Comparison of ENCODE assay signal across 16 cellular contexts in genomic region chr19:40342644-40343311, GRCh38. TPM values are rescaled to one million over a fixed set of nuclear protein-coding genes. Genes with fewer than 3 reads are reported as not detected.
A peak's percentile ranks its signal among the peaks of the same experiment; 100 is the strongest.
DNase-seq lines count a peak whose midpoint lies in the region; ATAC-seq, FAIRE-seq and TF ChIP-seq lines count a peak whose summit lies in the region.
"Had no signal": no experiment of that assay in that cellular context is flagged by ENCODE, and none has a peak within 500 bp of the region (broad histone marks: within the 10 kb centered on the region; RNA-seq: fewer than 3 reads in every experiment).

No MANE protein-coding gene starts in this region.

- no peak for DNase-seq in right lobe of liver
- DNase-seq in HepG2 (ENCODE audit: low spot score), result no peak
- no peak for DNase-seq in esophagus squamous epithelium (lab: John Stamatoyannopoulos, UW)
- DNase-seq in trophoblast cell, result peak in 1 of 2 donors; percentile 21
- DNase-seq in aorta, result no peak
- DNase-seq in stimulated activated CD8-positive, alpha-beta memory T cell treated with anti-CD3 and anti-CD28 coated beads, Interleukin-4, amount 100 ng/mL, for 48 hours, result no peak
- no peak for DNase-seq in activated CD4-positive, alpha-beta T cell treated with anti-CD3 and anti-CD28 coated beads for 36 hours
- DNase-seq: activated CD4-positive, CD25-positive, alpha-beta regulatory T cell; NCI-H1436; pancreas; SHP77 had no signal

- H2AFZ ChIP-seq in HepG2 (ENCODE audit: low read length) (no peak overlapping the region), trophoblast cell (ENCODE audit: insufficient read depth, low read length, poor library complexity) (no peak overlapping the region)

- H3K4me3 ChIP-seq in right lobe of liver (no peak overlapping the region), HepG2 (replicated peaks in 1 of 3; ENCODE audit: insufficient read depth in 1 of 3, low read depth in 2 of 3, low read length in 3 of 3) (no peak overlapping the region), esophagus squamous epithelium (no peak overlapping the region), trophoblast cell (ENCODE audit: low read depth, low read length) (no peak overlapping the region), aorta (ENCODE audit: low read length in 2 of 2) (no peak overlapping the region)
- H3K4me3 ChIP-seq: pancreas had no signal

- no TSS peak for BruUV-seq in HepG2 (replicated peaks; lab: Mats Ljungman, UMichigan)

- H3K9ac ChIP-seq in HepG2 (ENCODE audit: insufficient read depth, low read depth, low read length), result no peak overlapping the region
- H3K9ac ChIP-seq in trophoblast cell (ENCODE audit: low read length), result no peak overlapping the region

- TF ChIP-seq EP300 in HepG2 (IDR thresholded peaks at IDR 0.05; ENCODE audit: low read depth in 2 of 2, low read length in 2 of 2) (no peak), HepG2 (CRISPR knock-in tag; IDR thresholded peaks at IDR 0.05; ENCODE audit: borderline replicate concordance) (no peak)

- ATAC-seq in right lobe of liver (peak; percentile 28 to 66 (median 40)), HepG2 (no peak), aorta (ENCODE audit: low FRiP score) (no peak), GM18907 (IDR thresholded peaks at IDR 0.05; ENCODE audit: unreplicated experiment) (no peak)
- ATAC-seq in activated CD4-positive, alpha-beta T cell treated with anti-CD3 and anti-CD28 coated beads for 36 hours, result no peak
- ATAC-seq: pancreas had no signal

- H3K4me1 Mint-ChIP-seq in activated CD4-positive, alpha-beta T cell treated with anti-CD3 and anti-CD28 coated beads for 36 hours, result peaks cover 12% of the 10 kb centered on the region

- H3K27me3 ChIP-seq in right lobe of liver, result no peaks in the 10 kb centered on the region
- H3K27me3 ChIP-seq in HepG2 (ENCODE audit: control insufficient read depth in 1 of 2, insufficient read depth in 2 of 2, low read length in 2 of 2), result no peaks in the 10 kb centered on the region; a peak in 1 of 5 replicates
- H3K27me3 ChIP-seq in esophagus squamous epithelium, result no peaks in the 10 kb centered on the region
- H3K27me3 ChIP-seq in trophoblast cell (ENCODE audit: insufficient read depth, low read length), result no peaks in the 10 kb centered on the region
- H3K27me3 ChIP-seq in aorta (ENCODE audit: control insufficient read depth in 1 of 2, insufficient read depth in 2 of 2, low read length in 1 of 2), result no peaks in the 10 kb centered on the region
- H3K27me3 ChIP-seq: pancreas had no signal

- H3K27ac ChIP-seq in right lobe of liver (no peak overlapping the region), HepG2 (ENCODE audit: extremely low read length, insufficient read depth, low read length) (no peak overlapping the region), esophagus squamous epithelium (peak overlapping the region in 3 of 4 donors; percentile 58 to 72 (median 62)), trophoblast cell (ENCODE audit: low read depth, low read length) (peak overlapping the region; percentile 54), aorta (ENCODE audit: low read depth in 1 of 2, low read length in 2 of 2) (peak overlapping the region; percentile 38 to 71)
- H3K27ac ChIP-seq: pancreas had no signal

- no peaks in the 10 kb centered on the region for H3K27me3 Mint-ChIP-seq in activated CD4-positive, alpha-beta T cell treated with anti-CD3 and anti-CD28 coated beads for 36 hours

- no peaks in the 10 kb centered on the region for H3K9me3 ChIP-seq in right lobe of liver
- no peaks in the 10 kb centered on the region for H3K9me3 ChIP-seq in HepG2 (ENCODE audit: low read length)
- no peaks in the 10 kb centered on the region for H3K9me3 ChIP-seq in esophagus squamous epithelium
- H3K9me3 ChIP-seq in trophoblast cell (ENCODE audit: insufficient read depth, low read depth, low read length), result no peaks in the 10 kb centered on the region
- H3K9me3 ChIP-seq in aorta (ENCODE audit: control insufficient read depth, low read length), result no peaks in the 10 kb centered on the region
- H3K9me3 ChIP-seq: pancreas had no signal

- no peak for TF ChIP-seq POLR2A in right lobe of liver (IDR thresholded peaks at IDR 0.05)
- TF ChIP-seq POLR2A in HepG2 (IDR thresholded peaks at IDR 0.05; ENCODE audit: insufficient read depth in 1 of 2, low read depth in 2 of 2, low read length in 2 of 2), result no peak
- TF ChIP-seq POLR2A in esophagus squamous epithelium (IDR thresholded peaks at IDR 0.05), result no peak

- H3K27ac Mint-ChIP-seq in activated CD4-positive, alpha-beta T cell treated with anti-CD3 and anti-CD28 coated beads for 36 hours, result no peak overlapping the region

- peak overlapping the region; percentile 14 for H3K18ac ChIP-seq in trophoblast cell (ENCODE audit: low read length)

- H3K79me1 ChIP-seq in trophoblast cell (ENCODE audit: low read length), result peaks cover 8% of the 10 kb centered on the region

- 91% methylated on average over 10 of the region's 11 CpGs for WGBS in right lobe of liver (ENCODE audit: insufficient coverage, low coverage, low lambda C conversion rate, missing lambda C conversion rate)
- 95% methylated on average over 11 of the region's 11 CpGs for WGBS in HepG2 (ENCODE audit: low lambda C conversion rate)
- 84 to 86% methylated on average over 10 to 11 of the region's 11 CpGs for WGBS in esophagus squamous epithelium, 2 donors
- WGBS in trophoblast cell (ENCODE audit: extremely low coverage, insufficient coverage, insufficient read length), result no CpG with 5 or more reads among the region's 11 CpGs
- WGBS in aorta, 2 donors, result 90 to 93% methylated on average over 11 of the region's 11 CpGs

- no peak overlapping the region for H2BK120ac ChIP-seq in trophoblast cell (ENCODE audit: insufficient read depth, low read length, poor library complexity)

- H3K79me2 ChIP-seq in HepG2 (ENCODE audit: insufficient read depth, low read length) (peaks cover 12% of the 10 kb centered on the region), trophoblast cell (ENCODE audit: control insufficient read depth, insufficient read depth, low read length, poor library complexity) (peaks cover 4% of the 10 kb centered on the region)

- CTCF ChIA-PET in HepG2 (lab: Yijun Ruan, JAX; ENCODE audit: low intra/inter-chr PET ratio, low total read pairs), result no interaction called here
- CTCF ChIA-PET in activated CD4-positive, alpha-beta T cell treated with anti-CD3 and anti-CD28 coated beads for 36 hours (lab: Charles Lee), result no interaction called here

- peak overlapping the region; percentile 67 for H3K4ac ChIP-seq in trophoblast cell (ENCODE audit: low read depth, low read length)

- H3K4me1 ChIP-seq in right lobe of liver (peaks cover 0 to 8% (median 4%) of the 10 kb centered on the region in 4 donors), HepG2 (ENCODE audit: insufficient read depth, low read length) (peaks cover 9% of the 10 kb centered on the region; the same call in 1 of the 2 replicates), esophagus squamous epithelium (peaks cover 8 to 41% (median 14%) of the 10 kb centered on the region in 3 donors), trophoblast cell (ENCODE audit: control insufficient read depth in 1 of 2, insufficient read depth in 2 of 2, low read length in 2 of 2) (peaks cover 16 to 24% of the 10 kb centered on the region in 2 experiments), aorta (ENCODE audit: control insufficient read depth in 1 of 2, insufficient read depth in 2 of 2, low read length in 2 of 2) (peaks cover 0 to 2% of the 10 kb centered on the region in 2 donors)

- TF ChIP-seq CTCF in right lobe of liver (IDR thresholded peaks at IDR 0.05) (no peak), HepG2 (CRISPR knock-in tag; IDR thresholded peaks at IDR 0.05) (no peak), esophagus squamous epithelium (IDR thresholded peaks at IDR 0.05) (no peak)

- H3K36me3 Mint-ChIP-seq in activated CD4-positive, alpha-beta T cell treated with anti-CD3 and anti-CD28 coated beads for 36 hours (ENCODE audit: low read depth), result peaks cover 8% of the 10 kb centered on the region

- peak overlapping the region; percentile 9 for H3K14ac ChIP-seq in trophoblast cell (ENCODE audit: low read length)

- TF ChIP-seq RAD21 in HepG2 (CRISPR knock-in tag; IDR thresholded peaks at IDR 0.05), result no peak

- H2BK5ac ChIP-seq in trophoblast cell (ENCODE audit: low read depth, low read length, poor library complexity), result no peak overlapping the region

- H3K4me3 Mint-ChIP-seq in activated CD4-positive, alpha-beta T cell treated with anti-CD3 and anti-CD28 coated beads for 36 hours, result no peak overlapping the region

- no peak overlapping the region for H3K23ac ChIP-seq in trophoblast cell (ENCODE audit: low read length)

- H3K9me3 Mint-ChIP-seq in activated CD4-positive, alpha-beta T cell treated with anti-CD3 and anti-CD28 coated beads for 36 hours (ENCODE audit: low read depth), result no peaks in the 10 kb centered on the region

- H2BK12ac ChIP-seq in trophoblast cell (ENCODE audit: low read length), result no peak overlapping the region

- no peaks in the 10 kb centered on the region; the same call in 1 of the 2 replicates for H4K20me1 ChIP-seq in HepG2 (ENCODE audit: insufficient read depth, low read length)

- POLR2A ChIA-PET in HepG2 (lab: Yijun Ruan, JAX), result no interaction called here
- POLR2A ChIA-PET in activated CD4-positive, alpha-beta T cell treated with anti-CD3 and anti-CD28 coated beads for 36 hours (lab: Charles Lee), result no interaction called here

- peak overlapping the region; percentile 5 for H2AK5ac ChIP-seq in trophoblast cell (ENCODE audit: low read length)

- H4K12ac ChIP-seq in trophoblast cell (ENCODE audit: low read depth, low read length), result no peak overlapping the region

- peaks cover 0 to 4% (median 0%) of the 10 kb centered on the region in 4 donors for H3K36me3 ChIP-seq in right lobe of liver
- H3K36me3 ChIP-seq in HepG2 (replicated peaks in 1 of 2; ENCODE audit: control insufficient read depth in 1 of 2, insufficient read depth in 2 of 2, low read length in 2 of 2), result peaks cover 0 to 8% of the 10 kb centered on the region in 2 experiments; a peak in 1 of 5 replicates
- H3K36me3 ChIP-seq in esophagus squamous epithelium, result peaks cover 0 to 36% (median 0%) of the 10 kb centered on the region in 3 donors
- H3K36me3 ChIP-seq in trophoblast cell (ENCODE audit: control insufficient read depth in 1 of 2, insufficient read depth in 2 of 2, low read length in 2 of 2), result peaks cover 6 to 9% of the 10 kb centered on the region in 2 experiments
- H3K36me3 ChIP-seq in aorta (ENCODE audit: control insufficient read depth in 1 of 2, insufficient read depth in 2 of 2, low read length in 1 of 2), result no peaks in the 10 kb centered on the region

- no peak overlapping the region for H4K8ac ChIP-seq in trophoblast cell (ENCODE audit: low read depth, low read length)

- intact Hi-C loops in right lobe of liver (cut with DNase I), result no loop called here
- intact Hi-C loops in HepG2 (cut with micrococcal nuclease; ENCODE audit: unreplicated experiment), result loop anchor here (10.0 kb wide), 1 partner anchor 82 kb away; the partner anchor contains the start of gene SERTAD1
- intact Hi-C loops in esophagus squamous epithelium (cut with DNase I), result no loop called here
- intact Hi-C loops in aorta (cut with DNase I), result no loop called here
- intact Hi-C loops in activated CD4-positive, alpha-beta T cell treated with anti-CD3 and anti-CD28 coated beads for 36 hours (cut with DNase I, micrococcal nuclease), result no loop called here

- in situ Hi-C loops in HepG2 (cut with HindIII; ENCODE audit: extremely low pct_ligation_motif_present, low pct_unique_long_range_greater_than_20kb), result no loop called here

- H3K4me2 ChIP-seq in HepG2 (ENCODE audit: low read depth, low read length) (no peak overlapping the region), trophoblast cell (ENCODE audit: low read length) (no peak overlapping the region)

- FAIRE-seq in HepG2 (lab: Jason Lieb, UNC), result no peak
- FAIRE-seq: pancreas had no signal

- H4K91ac ChIP-seq in trophoblast cell (ENCODE audit: low read depth, low read length), result no peak overlapping the region

RNA-seq across cellular contexts. Expression of gene C19orf47, which starts 5.4 kb away (rescaled TPM):
- total RNA-seq in right lobe of liver, result 1 to 10 TPM; 4.8 to 8.1 (median 5.5) TPM
- total RNA-seq in HepG2 (2016; rRNA removed; fragmentation: Illumina TruSeq; extraction: Trizol), result 6.8 and 8.1 TPM in 2 replicates
- 12.5 and 13.5 TPM in 2 replicates for total RNA-seq in HepG2 (2016; cell fraction: cytosol; rRNA removed; fragmentation: Illumina TruSeq; extraction: Trizol; ENCODE audit: low read depth)
- 5.6 and 9.0 TPM in 2 replicates for total RNA-seq in HepG2 (2016; cell fraction: insoluble cytoplasmic fraction; rRNA removed; fragmentation: Illumina TruSeq; extraction: Trizol)
- 18.7 and 22.9 TPM in 2 replicates for total RNA-seq in HepG2 (2016; cell fraction: membrane; rRNA removed; fragmentation: Illumina TruSeq; extraction: Trizol)
- 3.6 and 5.4 TPM in 2 replicates for total RNA-seq in HepG2 (2016; cell fraction: nucleus; rRNA removed; fragmentation: Illumina TruSeq; extraction: Trizol)
- 10.6 and 11.1 TPM in 2 replicates for polyA plus RNA-seq in HepG2 (2011; rRNA removed)
- 6.7 and 7.2 TPM in 2 replicates for polyA plus RNA-seq in HepG2 (2011; cell fraction: cytosol; rRNA removed)
- 10.7 and 10.8 TPM in 2 replicates for polyA plus RNA-seq in HepG2 (2011; cell fraction: nucleus; rRNA removed)
- polyA plus RNA-seq in HepG2 (2012), result 3.6 and 4.2 TPM in 2 replicates
- polyA plus RNA-seq in HepG2 (2016; cell fraction: cytosol; fragmentation: Illumina TruSeq; extraction: Trizol; ENCODE audit: low read depth), result 12.8 and 17.0 TPM in 2 replicates
- 9.6 and 11.1 TPM in 2 replicates for polyA plus RNA-seq in HepG2 (2016; cell fraction: insoluble cytoplasmic fraction; fragmentation: Illumina TruSeq; extraction: Trizol; ENCODE audit: low read depth)
- 23.8 and 24.6 TPM in 2 replicates for polyA plus RNA-seq in HepG2 (2016; cell fraction: membrane; fragmentation: Illumina TruSeq; extraction: Trizol; ENCODE audit: low read depth)
- polyA plus RNA-seq in HepG2 (2016; cell fraction: nucleus; fragmentation: Illumina TruSeq; extraction: Trizol; ENCODE audit: insufficient read depth, low read depth), result 12.8 and 13.4 TPM in 2 replicates
- polyA minus RNA-seq in HepG2 (2011; rRNA and poly(A)+ RNA removed; ENCODE audit: low replicate concordance), result 18.0 and 74.8 TPM in 2 replicates
- 7.0 and 8.4 TPM in 2 replicates for polyA minus RNA-seq in HepG2 (2011; cell fraction: cytosol; rRNA and poly(A)+ RNA removed)
- 6.8 and 7.3 TPM in 2 replicates for polyA minus RNA-seq in HepG2 (2011; cell fraction: nucleus; rRNA and poly(A)+ RNA removed)
- 10 to 100 TPM in 2 of 4 donors, 1 to 10 TPM in 2; 10.0 to 14.1 (median 11.7) TPM for total RNA-seq in esophagus squamous epithelium
- polyA plus RNA-seq in trophoblast cell (2013), result 28.2 and 29.6 TPM in 2 replicates
- 10 to 100 TPM; 16.9 to 22.3 TPM for total RNA-seq in aorta
- 10 to 100 TPM; 11.3 to 20.5 TPM for polyA plus RNA-seq in aorta
- 10 to 100 TPM; 15.8 to 17.7 TPM for total RNA-seq in activated CD4-positive, alpha-beta T cell treated with anti-CD3 and anti-CD28 coated beads for 36 hours

RNA-seq across cellular contexts. Expression of gene PLD3, which starts 5.7 kb away (rescaled TPM):
- total RNA-seq in right lobe of liver, result 100 to 1,000 TPM in 4 of 6 experiments, 10 to 100 TPM in 2; 84.7 to 197 (median 113) TPM
- total RNA-seq in HepG2 (2016; rRNA removed; fragmentation: Illumina TruSeq; extraction: Trizol), result 26.8 and 45.7 TPM in 2 replicates
- total RNA-seq in HepG2 (2016; cell fraction: cytosol; rRNA removed; fragmentation: Illumina TruSeq; extraction: Trizol; ENCODE audit: low read depth), result 18.2 and 19.0 TPM in 2 replicates
- total RNA-seq in HepG2 (2016; cell fraction: insoluble cytoplasmic fraction; rRNA removed; fragmentation: Illumina TruSeq; extraction: Trizol), result 29.0 and 47.3 TPM in 2 replicates
- 26.1 and 41.8 TPM in 2 replicates for total RNA-seq in HepG2 (2016; cell fraction: membrane; rRNA removed; fragmentation: Illumina TruSeq; extraction: Trizol)
- 37.3 and 42.7 TPM in 2 replicates for total RNA-seq in HepG2 (2016; cell fraction: nucleus; rRNA removed; fragmentation: Illumina TruSeq; extraction: Trizol)
- polyA plus RNA-seq in HepG2 (2011; rRNA removed), result 164 and 203 TPM in 2 replicates
- 105 and 149 TPM in 2 replicates for polyA plus RNA-seq in HepG2 (2011; cell fraction: cytosol; rRNA removed)
- 114 and 115 TPM in 2 replicates for polyA plus RNA-seq in HepG2 (2011; cell fraction: nucleus; rRNA removed)
- polyA plus RNA-seq in HepG2 (2012), result 107 and 135 TPM in 2 replicates
- polyA plus RNA-seq in HepG2 (2016; cell fraction: cytosol; fragmentation: Illumina TruSeq; extraction: Trizol; ENCODE audit: low read depth), result 16.6 and 27.8 TPM in 2 replicates
- polyA plus RNA-seq in HepG2 (2016; cell fraction: insoluble cytoplasmic fraction; fragmentation: Illumina TruSeq; extraction: Trizol; ENCODE audit: low read depth), result 36.6 and 37.2 TPM in 2 replicates
- polyA plus RNA-seq in HepG2 (2016; cell fraction: membrane; fragmentation: Illumina TruSeq; extraction: Trizol; ENCODE audit: low read depth), result 34.7 and 44.6 TPM in 2 replicates
- polyA plus RNA-seq in HepG2 (2016; cell fraction: nucleus; fragmentation: Illumina TruSeq; extraction: Trizol; ENCODE audit: insufficient read depth, low read depth), result 75.1 and 78.1 TPM in 2 replicates
- 86.0 and 162 TPM in 2 replicates for polyA minus RNA-seq in HepG2 (2011; rRNA and poly(A)+ RNA removed; ENCODE audit: low replicate concordance)
- polyA minus RNA-seq in HepG2 (2011; cell fraction: cytosol; rRNA and poly(A)+ RNA removed), result 72.3 and 102 TPM in 2 replicates
- 23.6 and 31.3 TPM in 2 replicates for polyA minus RNA-seq in HepG2 (2011; cell fraction: nucleus; rRNA and poly(A)+ RNA removed)
- total RNA-seq in esophagus squamous epithelium, result 100 to 1,000 TPM in 3 of 4 donors, 10 to 100 TPM in 1; 56.8 to 163 (median 128) TPM
- 773 and 872 TPM in 2 replicates for polyA plus RNA-seq in trophoblast cell (2013)
- 100 to 1,000 TPM; 184 to 291 TPM for total RNA-seq in aorta
- 100 to 1,000 TPM; 143 to 234 TPM for polyA plus RNA-seq in aorta
- 10 to 100 TPM; 57.8 to 69.1 TPM for total RNA-seq in activated CD4-positive, alpha-beta T cell treated with anti-CD3 and anti-CD28 coated beads for 36 hours

RNA-seq across cellular contexts. Expression of gene HIPK4, which starts 47.2 kb away (rescaled TPM):
- total RNA-seq in right lobe of liver, result under 1 TPM in 1 of 6 experiments, not detected in 5; 0.15 TPM
- total RNA-seq in HepG2 (2016; rRNA removed; fragmentation: Illumina TruSeq; extraction: Trizol), result not detected in 2 replicates
- not detected in 2 replicates for total RNA-seq in HepG2 (2016; cell fraction: cytosol; rRNA removed; fragmentation: Illumina TruSeq; extraction: Trizol; ENCODE audit: low read depth)
- not detected in 2 replicates for total RNA-seq in HepG2 (2016; cell fraction: insoluble cytoplasmic fraction; rRNA removed; fragmentation: Illumina TruSeq; extraction: Trizol)
- total RNA-seq in HepG2 (2016; cell fraction: membrane; rRNA removed; fragmentation: Illumina TruSeq; extraction: Trizol), result not detected in 2 replicates
- not detected in 2 replicates for total RNA-seq in HepG2 (2016; cell fraction: nucleus; rRNA removed; fragmentation: Illumina TruSeq; extraction: Trizol)
- polyA plus RNA-seq in HepG2 (2011; rRNA removed), result 0.03 TPM in 1 of 2 replicates, not detected in the other
- 0.03 TPM in 1 of 2 replicates, not detected in the other for polyA plus RNA-seq in HepG2 (2011; cell fraction: cytosol; rRNA removed)
- polyA plus RNA-seq in HepG2 (2011; cell fraction: nucleus; rRNA removed), result not detected in 2 replicates
- polyA plus RNA-seq in HepG2 (2012), result not detected in 2 replicates
- not detected in 2 replicates for polyA plus RNA-seq in HepG2 (2016; cell fraction: cytosol; fragmentation: Illumina TruSeq; extraction: Trizol; ENCODE audit: low read depth)
- polyA plus RNA-seq in HepG2 (2016; cell fraction: insoluble cytoplasmic fraction; fragmentation: Illumina TruSeq; extraction: Trizol; ENCODE audit: low read depth), result not detected in 2 replicates
- not detected in 2 replicates for polyA plus RNA-seq in HepG2 (2016; cell fraction: membrane; fragmentation: Illumina TruSeq; extraction: Trizol; ENCODE audit: low read depth)
- polyA plus RNA-seq in HepG2 (2016; cell fraction: nucleus; fragmentation: Illumina TruSeq; extraction: Trizol; ENCODE audit: insufficient read depth, low read depth), result not detected in 2 replicates
- polyA minus RNA-seq in HepG2 (2011; rRNA and poly(A)+ RNA removed; ENCODE audit: low replicate concordance), result 0.07 TPM in 1 of 2 replicates, not detected in the other
- not detected in 2 replicates for polyA minus RNA-seq in HepG2 (2011; cell fraction: cytosol; rRNA and poly(A)+ RNA removed)
- polyA minus RNA-seq in HepG2 (2011; cell fraction: nucleus; rRNA and poly(A)+ RNA removed), result not detected in 2 replicates
- total RNA-seq in esophagus squamous epithelium, result under 1 TPM in 1 of 4 donors, not detected in 3; 0.19 TPM
- 0.08 and 0.12 TPM in 2 replicates for polyA plus RNA-seq in trophoblast cell (2013)
- total RNA-seq in aorta, result under 1 TPM; 0.21 to 0.23 TPM
- under 1 TPM in 1 of 2 donors, not detected in 1; 0.51 TPM for polyA plus RNA-seq in aorta
- under 1 TPM in 1 of 2 experiments, not detected in 1; 0.09 TPM for total RNA-seq in activated CD4-positive, alpha-beta T cell treated with anti-CD3 and anti-CD28 coated beads for 36 hours
- total RNA-seq: kidney epithelial cell; LHCN-M2; mucosa of gallbladder; T-helper 1 cell treated with Interleukin-12 subunit alpha and Interleukin-12 subunit beta and Interleukin-4 antibody, amounts not matched to agents 30 ng/mL and 1 ng/mL, for 36 hours had no signal

RNA-seq across cellular contexts. Expression of gene AKT2, which starts 57.6 kb away (rescaled TPM):
- total RNA-seq in right lobe of liver (100 to 1,000 TPM in 3 of 6 experiments, 10 to 100 TPM in 3; 83.2 to 132 (median 107) TPM), HepG2 (2016; rRNA removed; fragmentation: Illumina TruSeq; extraction: Trizol) (82.1 and 82.7 TPM in 2 replicates), esophagus squamous epithelium (10 to 100 TPM; 59.0 to 84.7 (median 69.0) TPM), aorta (100 to 1,000 TPM; 104 to 131 TPM)
- total RNA-seq in HepG2 (2016; cell fraction: cytosol; rRNA removed; fragmentation: Illumina TruSeq; extraction: Trizol; ENCODE audit: low read depth), result 42.1 and 44.9 TPM in 2 replicates
- total RNA-seq in HepG2 (2016; cell fraction: insoluble cytoplasmic fraction; rRNA removed; fragmentation: Illumina TruSeq; extraction: Trizol), result 70.8 and 81.6 TPM in 2 replicates
- 96.0 and 104 TPM in 2 replicates for total RNA-seq in HepG2 (2016; cell fraction: membrane; rRNA removed; fragmentation: Illumina TruSeq; extraction: Trizol)
- 55.8 and 67.9 TPM in 2 replicates for total RNA-seq in HepG2 (2016; cell fraction: nucleus; rRNA removed; fragmentation: Illumina TruSeq; extraction: Trizol)
- polyA plus RNA-seq in HepG2 (2011; rRNA removed) (173 and 182 TPM in 2 replicates), aorta (10 to 100 TPM; 24.8 to 74.3 TPM)
- polyA plus RNA-seq in HepG2 (2011; cell fraction: cytosol; rRNA removed), result 88.4 and 94.7 TPM in 2 replicates
- 432 and 533 TPM in 2 replicates for polyA plus RNA-seq in HepG2 (2011; cell fraction: nucleus; rRNA removed)
- 72.7 and 74.6 TPM in 2 replicates for polyA plus RNA-seq in HepG2 (2012)
- polyA plus RNA-seq in HepG2 (2016; cell fraction: cytosol; fragmentation: Illumina TruSeq; extraction: Trizol; ENCODE audit: low read depth), result 39.5 and 46.3 TPM in 2 replicates
- polyA plus RNA-seq in HepG2 (2016; cell fraction: insoluble cytoplasmic fraction; fragmentation: Illumina TruSeq; extraction: Trizol; ENCODE audit: low read depth), result 92.6 and 106 TPM in 2 replicates
- 95.0 and 114 TPM in 2 replicates for polyA plus RNA-seq in HepG2 (2016; cell fraction: membrane; fragmentation: Illumina TruSeq; extraction: Trizol; ENCODE audit: low read depth)
- polyA plus RNA-seq in HepG2 (2016; cell fraction: nucleus; fragmentation: Illumina TruSeq; extraction: Trizol; ENCODE audit: insufficient read depth, low read depth), result 169 and 178 TPM in 2 replicates
- polyA minus RNA-seq in HepG2 (2011; rRNA and poly(A)+ RNA removed; ENCODE audit: low replicate concordance), result 115 and 187 TPM in 2 replicates
- polyA minus RNA-seq in HepG2 (2011; cell fraction: cytosol; rRNA and poly(A)+ RNA removed), result 55.0 and 56.5 TPM in 2 replicates
- polyA minus RNA-seq in HepG2 (2011; cell fraction: nucleus; rRNA and poly(A)+ RNA removed), result 77.1 and 89.5 TPM in 2 replicates
- 118 and 120 TPM in 2 replicates for polyA plus RNA-seq in trophoblast cell (2013)
- total RNA-seq in activated CD4-positive, alpha-beta T cell treated with anti-CD3 and anti-CD28 coated beads for 36 hours, result 100 to 1,000 TPM; 142 to 148 TPM

Comparison
In these comparisons a context has a peak if more than half of its experiments do, and no peak if none do; other contexts are left out.
1. ATAC-seq: peak in right lobe of liver (4 of 4); none in HepG2 (single experiment), aorta (single experiment), GM18907 (single experiment) and activated CD4-positive, alpha-beta T cell treated with anti-CD3 and anti-CD28 coated beads for 36 hours (single experiment).
2. H3K27ac ChIP-seq: peak in esophagus squamous epithelium (3 of 4), trophoblast cell (single experiment) and aorta (2 of 2); none in right lobe of liver (0 of 3) and HepG2 (single experiment).